1 cellular context compared by ENCODE assay signal in the genomic region with DNA sequence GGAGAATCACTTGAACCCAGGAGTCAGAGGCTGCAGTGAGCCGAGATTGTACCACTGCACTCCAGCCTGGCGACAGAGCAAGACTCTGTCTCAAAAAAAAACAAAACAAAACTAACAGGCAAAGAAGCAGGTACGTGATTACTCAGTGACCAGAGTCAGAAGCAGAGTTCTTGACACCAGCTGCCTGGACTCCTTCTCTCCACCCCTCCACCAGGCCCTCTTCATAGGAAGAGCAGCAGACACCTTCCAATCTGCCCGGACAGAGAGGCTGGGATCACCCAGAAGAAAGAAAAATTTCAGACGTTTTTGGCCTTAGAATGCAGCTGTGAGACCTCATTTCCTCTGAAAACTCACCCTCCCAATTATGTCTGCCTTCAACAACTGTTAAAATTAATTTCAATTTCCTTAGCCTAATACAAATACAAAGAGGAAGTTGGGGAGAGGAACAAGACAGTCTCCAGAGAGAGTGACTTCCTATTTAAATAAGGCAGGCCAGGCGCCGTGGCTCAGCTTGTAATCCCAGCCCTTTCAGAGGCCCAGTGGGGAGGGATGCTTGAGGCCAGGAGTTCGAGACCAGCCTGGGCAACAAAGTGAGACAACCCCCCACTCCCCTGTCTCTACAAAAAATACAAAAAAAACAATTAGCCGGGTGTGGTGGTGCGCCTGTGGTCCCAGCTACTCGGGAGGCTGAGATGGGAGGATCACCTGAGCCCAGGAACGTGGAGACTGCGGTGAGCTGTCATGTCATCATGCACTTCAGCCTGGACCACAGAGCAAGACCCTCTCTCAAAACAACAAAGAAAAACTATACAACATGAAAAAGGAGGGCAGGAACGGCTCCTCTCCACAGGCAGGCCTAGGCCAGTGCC.
TF ChIP-seq lines count a peak whose summit lies in the region.

No MANE protein-coding gene starts in this region.

TF ChIP-seq in IMR-90, 13 proteins besides CTCF, POLR2A, EP300 and RAD21:
- TF ChIP-seq MAZ (IDR thresholded peaks at IDR 0.05; ENCODE audit: borderline replicate concordance, low read depth, low read length) = no peak
- no peak for TF ChIP-seq FOS (IDR thresholded peaks at IDR 0.05; ENCODE audit: low read depth, low read length)
- no peak for TF ChIP-seq CEBPB (IDR thresholded peaks at IDR 0.05; ENCODE audit: low read depth, low read length)
- no peak for TF ChIP-seq CHD1 (IDR thresholded peaks at IDR 0.05; ENCODE audit: low read depth, low read length)
- TF ChIP-seq MXI1 (IDR thresholded peaks at IDR 0.05; ENCODE audit: borderline replicate concordance, low read depth, low read length) = no peak
- no peak for TF ChIP-seq SMC3 (IDR thresholded peaks at IDR 0.05; ENCODE audit: low read depth, low read length)
- no peak for TF ChIP-seq NFE2L2 (IDR thresholded peaks at IDR 0.05; ENCODE audit: low read depth, low read length)
- TF ChIP-seq MAFK (IDR thresholded peaks at IDR 0.05; ENCODE audit: low read depth, low read length) = no peak
- TF ChIP-seq RFX5 (IDR thresholded peaks at IDR 0.05; ENCODE audit: low read depth, low read length) = no peak
- TF ChIP-seq, protein P1, sequence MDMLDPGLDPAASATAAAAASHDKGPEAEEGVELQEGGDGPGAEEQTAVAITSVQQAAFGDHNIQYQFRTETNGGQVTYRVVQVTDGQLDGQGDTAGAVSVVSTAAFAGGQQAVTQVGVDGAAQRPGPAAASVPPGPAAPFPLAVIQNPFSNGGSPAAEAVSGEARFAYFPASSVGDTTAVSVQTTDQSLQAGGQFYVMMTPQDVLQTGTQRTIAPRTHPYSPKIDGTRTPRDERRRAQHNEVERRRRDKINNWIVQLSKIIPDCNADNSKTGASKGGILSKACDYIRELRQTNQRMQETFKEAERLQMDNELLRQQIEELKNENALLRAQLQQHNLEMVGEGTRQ (IDR thresholded peaks at IDR 0.05; ENCODE audit: low read depth, low read length) = no peak
- TF ChIP-seq RCOR1 (IDR thresholded peaks at IDR 0.05; ENCODE audit: insufficient replicate concordance, low read length) = no peak
